20 cellular contexts compared by ENCODE assay signal in genomic region chrX:141405486-141405877, GRCh38.
DNase-seq lines count a peak whose midpoint lies in the region; FAIRE-seq and TF ChIP-seq lines count a peak whose summit lies in the region.
"Had no signal": no experiment of that assay in that cellular context is flagged by ENCODE, and none has a peak within 500 bp of the region (broad histone marks: within the 10 kb centered on the region; RNA-seq: fewer than 3 reads in every experiment).

No MANE protein-coding gene starts in this region.

- peak overlapping the region; percentile 56 for H3K9ac ChIP-seq in endothelial cell of umbilical vein (replicated peaks; ENCODE audit: extremely low read depth, insufficient read depth, low read length)

- H3K36me3 ChIP-seq in HEK293 (ENCODE audit: control insufficient read depth in 2 of 2, insufficient read depth in 1 of 2, low read length in 2 of 2) (no peaks in the 10 kb centered on the region), endothelial cell of umbilical vein (ENCODE audit: control insufficient read depth in 2 of 2, extremely low read depth in 1 of 2, insufficient read depth in 2 of 2, low read length in 2 of 2) (no peaks in the 10 kb centered on the region)
- H3K36me3 ChIP-seq: adrenal gland, esophagus squamous epithelium, Peyer's patch, WERI-Rb-1 had no signal

- no peaks in the 10 kb centered on the region for H3K36me3 Mint-ChIP-seq in osteocyte (ENCODE audit: unreplicated experiment)
- H3K36me3 Mint-ChIP-seq: naive thymus-derived CD4-positive, alpha-beta T cell; T-cell had no signal

- no TSS peak for BruUV-seq in endothelial cell of umbilical vein (replicated peaks; lab: Mats Ljungman, UMichigan)

- no peak for FAIRE-seq in endothelial cell of umbilical vein (lab: Jason Lieb, UNC)
- FAIRE-seq: GM18507 had no signal

- no peak for TF ChIP-seq POLR2A in endothelial cell of umbilical vein (IDR thresholded peaks at IDR 0.05; ENCODE audit: low read depth, low read length)

- peaks cover 47% of the 10 kb centered on the region for H3K4me1 Mint-ChIP-seq in osteocyte (ENCODE audit: unreplicated experiment)
- H3K4me1 Mint-ChIP-seq: B cell; naive thymus-derived CD4-positive, alpha-beta T cell; T-cell had no signal

- no peak overlapping the region for H3K27ac ChIP-seq in HEK293 (ENCODE audit: extremely low read depth, low read depth, low read length)
- H3K27ac ChIP-seq in RWPE1, result no peak overlapping the region
- H3K27ac ChIP-seq in endothelial cell of umbilical vein (ENCODE audit: insufficient read depth, low read depth, low read length), result peak overlapping the region; percentile 89
- H3K27ac ChIP-seq in substantia nigra (ENCODE audit: low read depth, low read length, poor library complexity, severe bottlenecking), result no peak overlapping the region
- H3K27ac ChIP-seq: adrenal gland, esophagus squamous epithelium, Peyer's patch, WERI-Rb-1 had no signal

- H2AFZ ChIP-seq in endothelial cell of umbilical vein (ENCODE audit: low read depth, low read length), result no peak overlapping the region

- H3K79me2 ChIP-seq in endothelial cell of umbilical vein (ENCODE audit: control insufficient read depth, insufficient read depth, low read length), result no peaks in the 10 kb centered on the region

- intact Hi-C loops in endothelial cell of umbilical vein (cut with micrococcal nuclease), result loop anchor here (1.0 kb wide), 3 partner anchors 64 to 557 kb away; no protein-coding TSS in a partner anchor

- POLR2A ChIA-PET in HEK293 (lab: Yijun Ruan, JAX) (no interaction called here), RWPE1 (lab: Yijun Ruan, JAX; ENCODE audit: low non-redundant PET) (no interaction called here), endothelial cell of umbilical vein (lab: Charles Lee) (interaction anchor here (0.6 to 1.0 kb wide), 2 partner anchors 64 to 487 kb away, joined by 3 to 6 read pairs; no protein-coding TSS in a partner anchor)

- no peak overlapping the region for H3K4me3 Mint-ChIP-seq in osteocyte (ENCODE audit: unreplicated experiment)
- H3K4me3 Mint-ChIP-seq: activated CD8-positive, alpha-beta T cell treated with anti-CD3 and anti-CD28 coated beads for 36 hours; activated T-helper 1 cell treated with anti-CD3 and anti-CD28 coated beads, Interleukin-12 subunit alpha, Interleukin-12 subunit beta, Interleukin-2, Interleukin-4 antibody, amounts not matched to agents 30 ng/mL and 10 ng/mL and 1 ng/mL, durations not matched to agents 14 hours and 24 hours and 36 hours; B cell; naive thymus-derived CD4-positive, alpha-beta T cell; T-cell had no signal

- H3K4me3 ChIP-seq in HEK293 (ENCODE audit: low read depth, low read length), result no peak overlapping the region
- no peak overlapping the region for H3K4me3 ChIP-seq in endothelial cell of umbilical vein (replicated peaks in 1 of 3; ENCODE audit: insufficient read depth in 1 of 3, low read depth in 1 of 3, low read length in 3 of 3)
- H3K4me3 ChIP-seq: adrenal gland, esophagus squamous epithelium, Peyer's patch had no signal

- no peaks in the 10 kb centered on the region for H3K9me3 ChIP-seq in HEK293 (ENCODE audit: control insufficient read depth, insufficient read depth, low read depth, low read length)
- no peaks in the 10 kb centered on the region for H3K9me3 ChIP-seq in endothelial cell of umbilical vein (replicated peaks; ENCODE audit: control insufficient read depth, insufficient read depth, low read length)
- H3K9me3 ChIP-seq: adrenal gland, esophagus squamous epithelium, Peyer's patch had no signal

- CTCF ChIA-PET in HEK293 (lab: Yijun Ruan, JAX), result no interaction called here
- CTCF ChIA-PET in RWPE1 (lab: Yijun Ruan, JAX), result interaction anchor here (0.7 kb wide), 1 partner anchor 209 kb away, joined by 4 read pairs; no protein-coding TSS in a partner anchor
- CTCF ChIA-PET in endothelial cell of umbilical vein (lab: Charles Lee), result interaction anchor here (0.7 to 1.9 kb wide), 4 partner anchors 10 to 64 kb away, joined by 3 to 8 read pairs (median 4); no protein-coding TSS in a partner anchor

- peak overlapping the region; percentile 70 for H3K27ac Mint-ChIP-seq in osteocyte (ENCODE audit: unreplicated experiment)
- H3K27ac Mint-ChIP-seq: activated CD8-positive, alpha-beta T cell treated with anti-CD3 and anti-CD28 coated beads for 36 hours; activated T-helper 1 cell treated with anti-CD3 and anti-CD28 coated beads, Interleukin-12 subunit alpha, Interleukin-12 subunit beta, Interleukin-2, Interleukin-4 antibody, amounts not matched to agents 30 ng/mL and 10 ng/mL and 1 ng/mL, durations not matched to agents 14 hours and 24 hours and 36 hours; B cell; naive thymus-derived CD4-positive, alpha-beta T cell; T-cell had no signal

- no peak for TF ChIP-seq CTCF in HEK293 (tag by site-specific recombination; IDR thresholded peaks at IDR 0.05)
- no peak for TF ChIP-seq CTCF in RWPE1 (conservative IDR thresholded peaks at IDR 0.05; ENCODE audit: low read depth)
- TF ChIP-seq CTCF in endothelial cell of umbilical vein (IDR thresholded peaks at IDR 0.05; ENCODE audit: extremely low read depth in 1 of 2, insufficient read depth in 1 of 2, low read depth in 1 of 2, low read length in 2 of 2), result no peak
- no peak for TF ChIP-seq CTCF in osteocyte (IDR thresholded peaks at IDR 0.05)

- H3K4me2 ChIP-seq in endothelial cell of umbilical vein (ENCODE audit: insufficient read depth, low read length), result peak overlapping the region; percentile 60

- DNase-seq in RWPE1 (ENCODE audit: low spot score) (peak; percentile 48), endothelial cell of umbilical vein (ENCODE audit: low read depth, low spot score) (peak; percentile 85), osteocyte (ENCODE audit: extremely low spot score, unreplicated experiment) (no peak), NCI-H526 (lab: John Stamatoyannopoulos, UW) (no peak), iPS-NIHi7 (ENCODE audit: extremely low spot score) (no peak), NCI-H187 (lab: John Stamatoyannopoulos, UW) (no peak), substantia nigra (lab: John Stamatoyannopoulos, UW) (no peak)
- DNase-seq: activated CD8-positive, alpha-beta T cell treated with anti-CD3 and anti-CD28 coated beads for 36 hours; adrenal gland; esophagus squamous epithelium; naive thymus-derived CD4-positive, alpha-beta T cell; NCI-H1930; Peyer's patch; stimulated activated CD4-positive, alpha-beta T cell treated with anti-CD3 and anti-CD28 coated beads, Interleukin-15, amount 100 ng/mL, for 24 hours; T-cell; WERI-Rb-1 had no signal

- H3K9me1 ChIP-seq in endothelial cell of umbilical vein (replicated peaks; ENCODE audit: control insufficient read depth, extremely low read depth, insufficient read depth, low read length), result no peaks in the 10 kb centered on the region

- H3K27me3 Mint-ChIP-seq in osteocyte (ENCODE audit: unreplicated experiment), result no peaks in the 10 kb centered on the region
- H3K27me3 Mint-ChIP-seq: activated CD8-positive, alpha-beta T cell treated with anti-CD3 and anti-CD28 coated beads for 36 hours; B cell; naive thymus-derived CD4-positive, alpha-beta T cell had no signal

- H3K9me3 Mint-ChIP-seq in osteocyte (ENCODE audit: unreplicated experiment), result peaks cover 6% of the 10 kb centered on the region
- H3K9me3 Mint-ChIP-seq: activated CD8-positive, alpha-beta T cell treated with anti-CD3 and anti-CD28 coated beads for 36 hours; activated T-helper 1 cell treated with anti-CD3 and anti-CD28 coated beads, Interleukin-12 subunit alpha, Interleukin-12 subunit beta, Interleukin-2, Interleukin-4 antibody, amounts not matched to agents 30 ng/mL and 10 ng/mL and 1 ng/mL, durations not matched to agents 14 hours and 24 hours and 36 hours had no signal

- no peaks in the 10 kb centered on the region for H3K4me1 ChIP-seq in HEK293 (ENCODE audit: control insufficient read depth, insufficient read depth, low read length)
- peaks cover 20% of the 10 kb centered on the region for H3K4me1 ChIP-seq in endothelial cell of umbilical vein (ENCODE audit: control insufficient read depth, extremely low read depth, insufficient read depth, low read length)
- H3K4me1 ChIP-seq: adrenal gland, esophagus squamous epithelium, Peyer's patch had no signal

- dilution Hi-C loops in endothelial cell of umbilical vein (cut with MboI; ENCODE audit: extremely low pct_ligation_motif_present, low sequenced_read_pairs), result no loop called here

- H4K20me1 ChIP-seq in endothelial cell of umbilical vein (replicated peaks; ENCODE audit: control insufficient read depth, extremely low read depth, insufficient read depth, low read length), result no peaks in the 10 kb centered on the region

- H3K27me3 ChIP-seq in endothelial cell of umbilical vein (ENCODE audit: control insufficient read depth in 2 of 2, insufficient read depth in 2 of 2, low read length in 2 of 2), result no peaks in the 10 kb centered on the region
- H3K27me3 ChIP-seq: adrenal gland, esophagus squamous epithelium, Peyer's patch had no signal

TF ChIP-seq in HEK293, 187 proteins besides CTCF, POLR2A, EP300 and RAD21:
- TF ChIP-seq TCF7L2 (IDR thresholded peaks at IDR 0.05; ENCODE audit: borderline replicate concordance, low read depth, low read length) (peak; percentile 40; the same call in 1 of the 2 replicates), ZFP3 (tag by site-specific recombination; IDR thresholded peaks at IDR 0.05; ENCODE audit: low read depth) (no peak), PRDM1 (tag by site-specific recombination; IDR thresholded peaks at IDR 0.05) (no peak), TRIM28 (IDR thresholded peaks at IDR 0.05; ENCODE audit: borderline replicate concordance, low read length) (no peak), OVOL3 (tag by site-specific recombination; IDR thresholded peaks at IDR 0.05) (no peak), FEZF1 (tag by site-specific recombination; IDR thresholded peaks at IDR 0.05) (no peak)

TF ChIP-seq in endothelial cell of umbilical vein, 7 proteins besides CTCF, POLR2A, EP300 and RAD21:
- TF ChIP-seq FOS (IDR thresholded peaks at IDR 0.05; ENCODE audit: borderline replicate concordance, insufficient read depth, low read length) (no peak), POLR2AphosphoS5 (IDR thresholded peaks at IDR 0.05; ENCODE audit: insufficient read depth, low read depth, low read length) (no peak), GATA2 (IDR thresholded peaks at IDR 0.05; ENCODE audit: insufficient read depth, insufficient read length, low read depth, low read length) (peak; percentile 25)
TF ChIP-seq in endothelial cell of umbilical vein: peak in this region for 1.

Comparison
In these comparisons a context has a peak if more than half of its experiments do, and no peak if none do; other contexts are left out.
1. DNase-seq: peak in RWPE1 (single experiment) and endothelial cell of umbilical vein (single experiment); none in osteocyte (single experiment), NCI-H526 (0 of 2), iPS-NIHi7 (single experiment), NCI-H187 (0 of 2) and substantia nigra (0 of 49).